1 cellular context compared by ENCODE assay signal in genomic region chr6:28922841-28923317, GRCh38.
TF ChIP-seq lines count a peak whose summit lies in the region.

No MANE protein-coding gene starts in this region.

TF ChIP-seq in GM12878, 131 proteins besides CTCF, POLR2A, EP300 and RAD21 (continued from another document):
- TF ChIP-seq BCLAF1 (IDR thresholded peaks at IDR 0.05) (no peak), RCOR1 (conservative IDR thresholded peaks at IDR 0.05; ENCODE audit: low read depth, low read length) (no peak)
